8 cellular contexts compared by ENCODE assay signal in genomic region chr7:76397409-76398183, GRCh38. TPM values are rescaled to one million over a fixed set of nuclear protein-coding genes. Genes with fewer than 3 reads are reported as not detected.
A peak's percentile ranks its signal among the peaks of the same experiment; 100 is the strongest.
DNase-seq lines count a peak whose midpoint lies in the region; ATAC-seq and TF ChIP-seq lines count a peak whose summit lies in the region.

No MANE protein-coding gene starts in this region.

- no peaks in the 10 kb centered on the region for H3K36me3 Mint-ChIP-seq in naive B cell
- peaks cover 0 to 3% of the 10 kb centered on the region in 2 donors for H3K36me3 Mint-ChIP-seq in stimulated activated naive B cell treated with anti-CD40 and anti-IgM and Interleukin-4, amounts not matched to agents 10 μg/mL and 1 μg/mL and 100 μg/mL, for 72 hours

- H3K27ac Mint-ChIP-seq in naive B cell = peak overlapping the region in 4 of 6 donors; percentile 0 to 81 (median 35)
- peak overlapping the region; percentile 88 for H3K27ac Mint-ChIP-seq in stimulated activated naive B cell treated with anti-CD40 and anti-IgM and Interleukin-4, amounts not matched to agents 10 μg/mL and 1 μg/mL and 100 μg/mL, for 72 hours

- no peaks in the 10 kb centered on the region for H3K9me3 Mint-ChIP-seq in naive B cell
- no peaks in the 10 kb centered on the region for H3K9me3 Mint-ChIP-seq in stimulated activated naive B cell treated with anti-CD40 and anti-IgM and Interleukin-4, amounts not matched to agents 10 μg/mL and 1 μg/mL and 100 μg/mL, for 72 hours

- H3K27me3 Mint-ChIP-seq in naive B cell = no peaks in the 10 kb centered on the region
- H3K27me3 Mint-ChIP-seq in stimulated activated naive B cell treated with anti-CD40 and anti-IgM and Interleukin-4, amounts not matched to agents 10 μg/mL and 1 μg/mL and 100 μg/mL, for 72 hours = no peaks in the 10 kb centered on the region

- TF ChIP-seq CTCF in epithelial cell of esophagus (IDR thresholded peaks at IDR 0.05; ENCODE audit: insufficient read depth, low read depth, low read length, missing control alignments) = no peak

- H3K4me1 Mint-ChIP-seq in naive B cell = peaks cover 11 to 14% (median 12%) of the 10 kb centered on the region in 3 donors
- peaks cover 13 to 24% of the 10 kb centered on the region in 2 donors for H3K4me1 Mint-ChIP-seq in stimulated activated naive B cell treated with anti-CD40 and anti-IgM and Interleukin-4, amounts not matched to agents 10 μg/mL and 1 μg/mL and 100 μg/mL, for 72 hours

- DNase-seq in ACHN (peak; percentile 95), NCI-H82 (lab: John Stamatoyannopoulos, UW) (peak; percentile 90), epithelial cell of esophagus (ENCODE audit: low read depth) (peak; percentile 63), naive B cell (peak; percentile 56), HuH-7 (ENCODE audit: low spot score) (no peak)
- peak; percentile 57 for DNase-seq in activated CD8-positive, alpha-beta memory T cell treated with anti-CD3 and anti-CD28 coated beads, Interleukin-2, amount 50 U/mL, for 24 hours (ENCODE audit: extremely low read depth)
- DNase-seq in stimulated activated naive B cell treated with anti-CD40 and anti-IgM and Interleukin-4, amounts not matched to agents 10 μg/mL and 1 μg/mL and 100 μg/mL, for 72 hours = peak; percentile 64

- ATAC-seq in GM19463 (IDR thresholded peaks at IDR 0.05; ENCODE audit: unreplicated experiment) (peak; percentile 27), naive B cell (ENCODE audit: low read depth in 2 of 2) (peak; percentile 49 to 52)
- peak; percentile 51 to 53 for ATAC-seq in stimulated activated naive B cell treated with anti-CD40 and anti-IgM and Interleukin-4, amounts not matched to agents 10 μg/mL and 1 μg/mL and 100 μg/mL, for 72 hours (replicated peaks)

- H3K4me3 Mint-ChIP-seq in naive B cell = peak overlapping the region; percentile 77 to 92 (median 84)
- peak overlapping the region; percentile 81 to 86 for H3K4me3 Mint-ChIP-seq in stimulated activated naive B cell treated with anti-CD40 and anti-IgM and Interleukin-4, amounts not matched to agents 10 μg/mL and 1 μg/mL and 100 μg/mL, for 72 hours

- in situ Hi-C loops in ACHN (cut with HindIII; ENCODE audit: low pct_ligation_motif_present, low pct_unique_long_range_greater_than_20kb, low sequenced_read_pairs) = no loop called here

- H3K4me3 ChIP-seq in epithelial cell of esophagus (ENCODE audit: low read length) = peak overlapping the region; percentile 69

RNA-seq across cellular contexts. Expression of gene SSC4D, which starts 11.9 kb away (rescaled TPM):
- not detected for polyA plus RNA-seq in naive B cell (ENCODE audit: low read depth in 6 of 6)

RNA-seq across cellular contexts. Expression of gene ZP3, which starts 27.2 kb away (rescaled TPM):
- 1 to 10 TPM in 5 of 6 donors, under 1 TPM in 1; 0.29 to 4.6 (median 4.0) TPM for polyA plus RNA-seq in naive B cell (ENCODE audit: low read depth in 6 of 6)

RNA-seq across cellular contexts. Expression of gene YWHAG, which starts 38.8 kb away (rescaled TPM):
- polyA plus RNA-seq in naive B cell (ENCODE audit: low read depth in 6 of 6) = 1 to 10 TPM in 5 of 6 donors, under 1 TPM in 1; 0.40 to 2.8 (median 2.2) TPM
